In genomic region chr9:29044959-29045358, GRCh38 we compare ENCODE assay signal across 20 cellular contexts.
DNase-seq lines count a peak whose midpoint lies in the region; ATAC-seq lines count a peak whose summit lies in the region.
"Had no signal": no experiment of that assay in that cellular context is flagged by ENCODE, and none has a peak within 500 bp of the region (broad histone marks: within the 10 kb centered on the region; RNA-seq: fewer than 3 reads in every experiment).

No MANE protein-coding gene starts in this region.

- ATAC-seq in HG02981 (IDR thresholded peaks at IDR 0.05; ENCODE audit: unreplicated experiment) (no peak), HG02870 (IDR thresholded peaks at IDR 0.05; ENCODE audit: unreplicated experiment) (no peak), GM21619 (IDR thresholded peaks at IDR 0.05; ENCODE audit: unreplicated experiment) (no peak)
- ATAC-seq: gastroesophageal sphincter had no signal

- DNase-seq in DMS53 (lab: John Stamatoyannopoulos, UW) (peak; percentile 47), NCI-H460 (ENCODE audit: extremely low read depth, low read depth) (peak; percentile 6), astrocyte of the hippocampus (ENCODE audit: low read depth, low spot score) (peak; percentile 45), kidney glomerular epithelial cell (lab: John Stamatoyannopoulos, UW) (peak; percentile 1), NCI-H2196 treated with DMSO at 0.1 percent for 48 hours (lab: John Stamatoyannopoulos, UW; ENCODE audit: unreplicated experiment) (no peak)
- DNase-seq: activated CD4-positive, alpha-beta memory T cell treated with anti-CD3 and anti-CD28 coated beads for 36 hours; activated T-cell treated with anti-CD3 and anti-CD28 coated beads, Interleukin-2, amount 50 U/mL, for 1 hour; CD8-positive, alpha-beta memory T cell; EL; KG1; NCI-H1092; NCI-H774; nucleus accumbens; sigmoid colon; stimulated activated CD4-positive, alpha-beta T cell treated with anti-CD3 and anti-CD28 coated beads, Interleukin-1b, Interleukin-23, amount 100 ng/mL, for 48 hours; stomach had no signal
